Comparison of ENCODE assay signal across 17 cellular contexts in genomic region chr7:157856873-157857577, GRCh38.
DNase-seq lines count a peak whose midpoint lies in the region; ATAC-seq and TF ChIP-seq lines count a peak whose summit lies in the region.
"Had no signal": no experiment of that assay in that cellular context is flagged by ENCODE, and none has a peak within 500 bp of the region (broad histone marks: within the 10 kb centered on the region; RNA-seq: fewer than 3 reads in every experiment).

No MANE protein-coding gene starts in this region.

- peaks cover 29% of the 10 kb centered on the region for H3K27me3 ChIP-seq in left ventricle myocardium inferior (ENCODE audit: low read depth)

- H3K4me1 ChIP-seq in left ventricle myocardium inferior, result peaks cover under 1% of the 10 kb centered on the region
- H3K4me1 ChIP-seq: A549 had no signal

- no peak for ATAC-seq in GM18870 (IDR thresholded peaks at IDR 0.05; ENCODE audit: unreplicated experiment)
- ATAC-seq: A549 had no signal

- intact Hi-C loops in left ventricle myocardium inferior (cut with micrococcal nuclease) (no loop called here), cardiac septum (cut with DNase I) (no loop called here), posterior vena cava (cut with DNase I) (no loop called here)

- H3K27ac ChIP-seq in left ventricle myocardium inferior (replicated peaks), result no peak overlapping the region
- no peak overlapping the region for H3K27ac ChIP-seq in coronary artery
- H3K27ac ChIP-seq: 22Rv1, A549, C4-2B had no signal

- H3K4me3 ChIP-seq in left ventricle myocardium inferior (no peak overlapping the region), coronary artery (no peak overlapping the region)
- H3K4me3 ChIP-seq: A549 had no signal

- TF ChIP-seq CTCF in left ventricle myocardium inferior (IDR thresholded peaks at IDR 0.05; ENCODE audit: borderline replicate concordance) (no peak), coronary artery (IDR thresholded peaks at IDR 0.05) (no peak)

- no peaks in the 10 kb centered on the region for H3K9me3 ChIP-seq in left ventricle myocardium inferior (replicated peaks)
- H3K9me3 ChIP-seq: A549 had no signal

- DNase-seq in left ventricle myocardium inferior, result peak; percentile 13
- DNase-seq in cardiac septum (ENCODE audit: low spot score), result no peak
- DNase-seq in coronary artery (ENCODE audit: low spot score), result peak; percentile 64
- peak; percentile 64 for DNase-seq in posterior vena cava (ENCODE audit: low spot score)
- DNase-seq in stimulated activated CD8-positive, alpha-beta memory T cell treated with anti-CD3 and anti-CD28 coated beads, Interleukin-4, amount 100 ng/mL, for 48 hours, result no peak
- DNase-seq in activated CD4-positive, alpha-beta T cell treated with anti-CD3 and anti-CD28 coated beads for 1 hour, result no peak
- DNase-seq: AML-193; CD4-positive, alpha-beta memory T cell; DMS153; DMS79; GDM1; GOT3; H9 had no signal

- H3K36me3 ChIP-seq in left ventricle myocardium inferior, result no peaks in the 10 kb centered on the region

Comparison
In these comparisons a context has a peak if more than half of its experiments do, and no peak if none do; other contexts are left out.
1. DNase-seq: peak in left ventricle myocardium inferior (single experiment), coronary artery (single experiment) and posterior vena cava (single experiment); none in cardiac septum (single experiment), stimulated activated CD8-positive, alpha-beta memory T cell treated with anti-CD3 and anti-CD28 coated beads, Interleukin-4, amount 100 ng/mL, for 48 hours (single experiment) and activated CD4-positive, alpha-beta T cell treated with anti-CD3 and anti-CD28 coated beads for 1 hour (single experiment).